21 cellular contexts compared by ENCODE assay signal in genomic region chr7:42603496-42603895, GRCh38.
DNase-seq lines count a peak whose midpoint lies in the region; ATAC-seq and TF ChIP-seq lines count a peak whose summit lies in the region.
"Had no signal": no experiment of that assay in that cellular context is flagged by ENCODE, and none has a peak within 500 bp of the region (broad histone marks: within the 10 kb centered on the region; RNA-seq: fewer than 3 reads in every experiment).

No MANE protein-coding gene starts in this region.

- H3K4me3 Mint-ChIP-seq in nephron progenitor cell = no peak overlapping the region
- H3K4me3 Mint-ChIP-seq: B cell; CD4-positive, alpha-beta T cell; CD8-positive, alpha-beta T cell had no signal

- H3K27ac ChIP-seq in mammary epithelial cell (ENCODE audit: insufficient read depth, low read depth, low read length) = no peak overlapping the region
- no peak overlapping the region for H3K27ac ChIP-seq in breast epithelium
- H3K27ac ChIP-seq in osteoblast (ENCODE audit: low read depth, low read length) = no peak overlapping the region
- H3K27ac ChIP-seq in vagina = no peak overlapping the region
- H3K27ac ChIP-seq: 22Rv1; A549; BLaER1 treated with 17β-estradiol and CSF1 and Interleukin-3, amounts not matched to agents 10 nM and 100 nM; C4-2B had no signal

- H3K9ac ChIP-seq in mammary epithelial cell (ENCODE audit: insufficient read depth, low read length) = no peak overlapping the region
- H3K9ac ChIP-seq: BLaER1 treated with 17β-estradiol and CSF1 and Interleukin-3, amounts not matched to agents 10 nM and 100 nM had no signal

- H3K4me1 ChIP-seq in mammary epithelial cell (ENCODE audit: insufficient read depth, low read length) = no peaks in the 10 kb centered on the region
- H3K4me1 ChIP-seq in breast epithelium = no peaks in the 10 kb centered on the region
- H3K4me1 ChIP-seq in osteoblast (ENCODE audit: insufficient read depth, low read length) = peaks cover 20% of the 10 kb centered on the region
- H3K4me1 ChIP-seq in vagina = peaks cover 17% of the 10 kb centered on the region
- H3K4me1 ChIP-seq: A549; BLaER1 treated with 17β-estradiol and CSF1 and Interleukin-3, amounts not matched to agents 10 nM and 100 nM; Caco-2 had no signal

- TF ChIP-seq CTCF in mammary epithelial cell (conservative IDR thresholded peaks at IDR 0.05 in 1 of 2, IDR thresholded peaks at IDR 0.05 in 1 of 2; ENCODE audit: extremely low read depth in 1 of 2, insufficient read depth in 1 of 2, low read depth in 1 of 2, low read length in 2 of 2) (no peak), breast epithelium (IDR thresholded peaks at IDR 0.05) (no peak), epithelial cell of esophagus (IDR thresholded peaks at IDR 0.05; ENCODE audit: insufficient read depth, low read depth, low read length, missing control alignments) (no peak), nephron progenitor cell (IDR thresholded peaks at IDR 0.05) (no peak), osteoblast (IDR thresholded peaks at IDR 0.05; ENCODE audit: extremely low read depth, low read depth, low read length) (no peak), vagina (IDR thresholded peaks at IDR 0.05) (no peak)

- H3K79me2 ChIP-seq in mammary epithelial cell (ENCODE audit: insufficient read depth, low read length) = no peaks in the 10 kb centered on the region
- no peaks in the 10 kb centered on the region for H3K79me2 ChIP-seq in osteoblast (ENCODE audit: insufficient read depth, low read length)

- in situ Hi-C loops in mammary epithelial cell (cut with MboI; ENCODE audit: low sequenced_read_pairs in 2 of 2) (no loop called here), G401 (cut with HindIII; ENCODE audit: low sequenced_read_pairs) (no loop called here)

- H3K27me3 Mint-ChIP-seq in nephron progenitor cell (ENCODE audit: low read depth, poor library complexity) = peaks cover 5% of the 10 kb centered on the region

- H3K4me3 ChIP-seq in mammary epithelial cell (replicated peaks in 1 of 3; ENCODE audit: insufficient read depth in 1 of 3, low read depth in 2 of 3, low read length in 3 of 3) (no peak overlapping the region), breast epithelium (no peak overlapping the region), epithelial cell of esophagus (ENCODE audit: low read length) (no peak overlapping the region), osteoblast (ENCODE audit: insufficient read depth, low read length) (no peak overlapping the region), vagina (no peak overlapping the region)
- H3K4me3 ChIP-seq: A549; BLaER1 treated with 17β-estradiol and CSF1 and Interleukin-3, amounts not matched to agents 10 nM and 100 nM; GM12878 had no signal

- peak; percentile 9 for DNase-seq in mammary epithelial cell
- DNase-seq in breast epithelium (ENCODE audit: low spot score in 2 of 2) = no peak
- peak; percentile 55 for DNase-seq in epithelial cell of esophagus (ENCODE audit: low read depth)
- no peak for DNase-seq in nephron progenitor cell
- DNase-seq in osteoblast (ENCODE audit: insufficient read length, low spot score, missing footprints) = peak; percentile 37
- DNase-seq in vagina (ENCODE audit: extremely low spot score in 2 of 2) = no peak
- no peak for DNase-seq in G401 (ENCODE audit: low spot score)
- DNase-seq: AML-193; Caco-2; Calu3; CD4-positive, alpha-beta T cell; CD8-positive, alpha-beta T cell; DMS79 treated with DMSO at 0.1 percent for 48 hours; GDM1 had no signal

- H3K36me3 ChIP-seq in mammary epithelial cell (ENCODE audit: insufficient read depth, low read length) (no peaks in the 10 kb centered on the region), breast epithelium (no peaks in the 10 kb centered on the region), osteoblast (ENCODE audit: insufficient read depth, low read length) (no peaks in the 10 kb centered on the region), vagina (no peaks in the 10 kb centered on the region)
- H3K36me3 ChIP-seq: BLaER1 treated with 17β-estradiol and CSF1 and Interleukin-3, amounts not matched to agents 10 nM and 100 nM had no signal

- H3K9me3 ChIP-seq in mammary epithelial cell (replicated peaks; ENCODE audit: insufficient read depth, low read length) = no peaks in the 10 kb centered on the region
- H3K9me3 ChIP-seq in breast epithelium = no peaks in the 10 kb centered on the region
- H3K9me3 ChIP-seq in osteoblast (ENCODE audit: low read depth, low read length) = no peaks in the 10 kb centered on the region
- no peaks in the 10 kb centered on the region for H3K9me3 ChIP-seq in vagina
- H3K9me3 ChIP-seq: A549, Caco-2 had no signal

- H3K36me3 Mint-ChIP-seq in nephron progenitor cell (ENCODE audit: low read depth) = peaks cover 3% of the 10 kb centered on the region
- H3K36me3 Mint-ChIP-seq: CD8-positive, alpha-beta T cell had no signal

- CTCF ChIA-PET in mammary epithelial cell (lab: Charles Lee; ENCODE audit: low non-redundant PET) = no interaction called here

- intact Hi-C loops in mammary epithelial cell (cut with micrococcal nuclease) = no loop called here
- intact Hi-C loops in breast epithelium (cut with DNase I; ENCODE audit: low total_unique reads) = no loop called here
- intact Hi-C loops in vagina (cut with DNase I) = no loop called here

- WGBS in mammary epithelial cell (ENCODE audit: low coverage, missing lambda C conversion rate) = 100% methylated on average over 2 of the region's 2 CpGs

- no peak overlapping the region for H3K4me2 ChIP-seq in mammary epithelial cell (ENCODE audit: insufficient read depth, low read depth, low read length)
- no peak overlapping the region for H3K4me2 ChIP-seq in osteoblast (ENCODE audit: insufficient read depth, low read length)
- H3K4me2 ChIP-seq: A549; BLaER1 treated with 17β-estradiol and CSF1 and Interleukin-3, amounts not matched to agents 10 nM and 100 nM had no signal

- TF ChIP-seq POLR2A in breast epithelium (IDR thresholded peaks at IDR 0.05) = no peak
- no peak for TF ChIP-seq POLR2A in vagina (IDR thresholded peaks at IDR 0.05)

- dilution Hi-C loops in mammary epithelial cell (cut with HindIII; ENCODE audit: low sequenced_read_pairs) = no loop called here

- H2AFZ ChIP-seq in mammary epithelial cell (ENCODE audit: low read depth, low read length) (no peak overlapping the region), osteoblast (ENCODE audit: low read length) (no peak overlapping the region)

- ATAC-seq in HG03354 (IDR thresholded peaks at IDR 0.05; ENCODE audit: poor library complexity, severe bottlenecking, unreplicated experiment) = no peak
- ATAC-seq: A549; CD8-positive, alpha-beta T cell; GM12878 had no signal

- H3K4me1 Mint-ChIP-seq in nephron progenitor cell = peaks cover 27% of the 10 kb centered on the region
- H3K4me1 Mint-ChIP-seq: B cell had no signal

- H3K9me3 Mint-ChIP-seq in nephron progenitor cell = peaks cover 15% of the 10 kb centered on the region
- H3K9me3 Mint-ChIP-seq: CD4-positive, alpha-beta T cell; CD8-positive, alpha-beta T cell had no signal

- H3K27ac Mint-ChIP-seq in nephron progenitor cell = peak overlapping the region; percentile 19
- H3K27ac Mint-ChIP-seq: B cell; CD4-positive, alpha-beta T cell; CD8-positive, alpha-beta T cell had no signal

- no peaks in the 10 kb centered on the region for H3K27me3 ChIP-seq in mammary epithelial cell (ENCODE audit: insufficient read depth, low read length)
- H3K27me3 ChIP-seq in breast epithelium = no peaks in the 10 kb centered on the region
- no peaks in the 10 kb centered on the region for H3K27me3 ChIP-seq in osteoblast (ENCODE audit: insufficient read depth, low read length)
- H3K27me3 ChIP-seq in vagina = no peaks in the 10 kb centered on the region
- H3K27me3 ChIP-seq: BLaER1 treated with 17β-estradiol and CSF1 and Interleukin-3, amounts not matched to agents 10 nM and 100 nM had no signal

- no TSS peak for BruUV-seq in mammary epithelial cell (replicated peaks; lab: Mats Ljungman, UMichigan)

- H4K20me1 ChIP-seq in mammary epithelial cell (ENCODE audit: insufficient read depth, low read length) (no peaks in the 10 kb centered on the region), osteoblast (ENCODE audit: insufficient read depth, low read length) (no peaks in the 10 kb centered on the region)
- H4K20me1 ChIP-seq: BLaER1 treated with 17β-estradiol and CSF1 and Interleukin-3, amounts not matched to agents 10 nM and 100 nM had no signal

Comparison
In these comparisons a context has a peak if more than half of its experiments do, and no peak if none do; other contexts are left out.
1. DNase-seq: peak in mammary epithelial cell (single experiment), epithelial cell of esophagus (single experiment) and osteoblast (single experiment); none in breast epithelium (0 of 2), nephron progenitor cell (single experiment), vagina (0 of 2) and G401 (single experiment).